ENCODE assay signal across 11 cellular contexts in the genomic region with DNA sequence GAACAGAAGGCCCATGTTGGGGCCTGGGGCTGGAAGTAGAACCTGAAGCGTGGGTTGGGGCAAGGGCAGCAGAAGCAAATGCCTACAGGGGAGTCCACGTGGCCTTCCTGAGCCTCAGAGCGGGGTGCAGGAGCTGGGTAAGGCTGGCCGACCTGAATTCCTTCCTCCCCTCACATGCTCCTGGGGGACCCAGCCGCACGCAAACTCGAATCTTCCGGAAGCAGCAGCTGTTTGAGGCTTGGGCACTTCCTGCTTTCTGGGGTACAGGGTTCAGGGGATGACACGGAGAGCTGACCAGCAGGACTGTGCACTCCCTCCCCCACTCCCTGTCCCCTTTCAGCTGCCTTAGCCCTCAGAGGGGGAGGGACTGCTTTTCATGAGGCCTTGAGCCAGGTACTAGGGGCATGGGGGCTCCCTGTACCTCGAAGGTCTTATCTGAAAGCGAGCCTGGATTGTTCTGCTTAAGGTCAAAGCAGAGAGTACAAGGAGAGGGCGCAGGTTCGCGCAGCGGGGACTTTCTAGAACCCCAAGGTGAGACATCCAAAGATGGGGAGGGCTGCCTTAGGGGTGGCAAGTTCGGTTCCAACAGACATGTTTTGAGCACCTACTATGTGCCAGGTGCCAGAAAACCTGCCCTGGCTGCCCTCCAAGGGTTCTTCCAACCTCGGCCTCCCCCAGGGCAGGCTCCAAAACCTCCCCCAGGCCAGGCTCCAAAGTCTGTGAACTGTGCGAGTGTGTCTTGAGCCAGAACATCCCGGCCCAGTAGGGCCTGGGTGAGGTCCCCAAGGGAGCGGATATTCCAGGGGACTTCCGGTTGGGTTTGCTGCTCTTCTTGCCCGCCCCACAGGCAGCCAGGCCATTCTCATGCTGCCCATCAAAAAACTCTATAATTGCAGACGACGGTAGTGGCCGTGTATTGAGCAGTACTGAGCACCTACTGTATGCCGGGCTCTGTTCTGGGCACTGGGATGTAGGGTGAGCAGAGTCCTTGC. TPM values are rescaled to one million over a fixed set of nuclear protein-coding genes. Genes with fewer than 3 reads are reported as not detected.
DNase-seq lines count a peak whose midpoint lies in the region; ATAC-seq and TF ChIP-seq lines count a peak whose summit lies in the region.
"Had no signal": no experiment of that assay in that cellular context is flagged by ENCODE, and none has a peak within 500 bp of the region (broad histone marks: within the 10 kb centered on the region; RNA-seq: fewer than 3 reads in every experiment).

No MANE protein-coding gene starts in this region.

- ATAC-seq in T-cell (replicated peaks in 1 of 4), result no peak
- peak; percentile 24 for ATAC-seq in left colon
- ATAC-seq in GM18505 (IDR thresholded peaks at IDR 0.05; ENCODE audit: unreplicated experiment), result no peak

- CTCF ChIA-PET in T-cell (lab: Charles Lee), result no interaction called here

- H3K27ac ChIP-seq in transverse colon, result peak overlapping the region; percentile 47 to 81 (median 74)

- POLR2A ChIA-PET in T-cell (lab: Charles Lee), result no interaction called here

- H3K9me3 ChIP-seq in transverse colon, result no peaks in the 10 kb centered on the region
- H3K9me3 ChIP-seq: breast epithelium had no signal

- H3K36me3 ChIP-seq in transverse colon, result no peaks in the 10 kb centered on the region
- H3K36me3 ChIP-seq: breast epithelium had no signal

- H3K4me3 ChIP-seq in transverse colon, result peak overlapping the region in 1 of 4 donors; percentile 28

- TF ChIP-seq POLR2A in transverse colon (IDR thresholded peaks at IDR 0.05) (no peak), GM18505 (IDR thresholded peaks at IDR 0.05; ENCODE audit: borderline replicate concordance, extremely low read depth, insufficient read depth, insufficient read length) (no peak)

- intact Hi-C loops in left colon (cut with DNase I, micrococcal nuclease), result no loop called here
- intact Hi-C loops in transverse colon (cut with DNase I; ENCODE audit: low total_unique reads), result no loop called here

- H3K9me3 Mint-ChIP-seq in T-cell, result no peaks in the 10 kb centered on the region

- H3K4me1 ChIP-seq in transverse colon, result no peaks in the 10 kb centered on the region
- H3K4me1 ChIP-seq: breast epithelium had no signal

- DNase-seq in activated effector memory CD4-positive, alpha-beta T cell treated with anti-CD3 and anti-CD28 coated beads, Interleukin-2, amount 50 U/mL, for 16 hours, result peak; percentile 63
- DNase-seq in activated effector memory CD4-positive, alpha-beta T cell treated with Interleukin-2 at 50 U/mL for 16 hours, result no peak
- DNase-seq in T-cell (peak in 1 of 34 experiments; percentile 21), left colon (peak; percentile 40 to 70), transverse colon (peak; percentile 66), NCI-H2107 treated with DMSO at 0.1 percent for 48 hours (lab: John Stamatoyannopoulos, UW; ENCODE audit: unreplicated experiment) (no peak), epidermal melanocyte (ENCODE audit: insufficient read length, low spot score) (no peak)
- DNase-seq: activated CD4-positive, CD25-positive, alpha-beta regulatory T cell treated with anti-CD3 and anti-CD28 coated beads, Interleukin-2, amount 50 U/mL, for 72 hours had no signal

- TF ChIP-seq EP300 in transverse colon (IDR thresholded peaks at IDR 0.05; ENCODE audit: low read depth), result no peak

- H3K36me3 Mint-ChIP-seq in T-cell, result peaks cover 27% of the 10 kb centered on the region

- H3K4me1 Mint-ChIP-seq in T-cell, result peaks cover 12 to 25% (median 23%) of the 10 kb centered on the region in 3 donors

- peak overlapping the region in 2 of 3 donors; percentile 25 to 34 for H3K4me3 Mint-ChIP-seq in T-cell

- peak overlapping the region; percentile 15 to 34 for H3K27ac Mint-ChIP-seq in T-cell

- peaks cover 0 to 2% of the 10 kb centered on the region in 2 donors for H3K27me3 Mint-ChIP-seq in T-cell

- no peaks in the 10 kb centered on the region for H3K27me3 ChIP-seq in transverse colon

- in situ Hi-C loops in transverse colon (cut with MboI; ENCODE audit: low pct_ligation_motif_present in 1 of 4, low pct_unique_long_range_greater_than_20kb in 1 of 4, low sequenced_read_pairs in 3 of 4), result loop anchor here in 2 of 4 donors (10.0 to 25.0 kb wide), 3 partner anchors 112 to 325 kb away; partner anchors contain the start of gene EIF3D (in 2 of the 2)

- WGBS in transverse colon (ENCODE audit: low coverage in 1 of 2), 2 donors, result 80% methylated on average over 20 of the region's 26 CpGs; no CpG with 5 or more reads in 1 of the 2 donors

- TF ChIP-seq CTCF in transverse colon (IDR thresholded peaks at IDR 0.05), result no peak

RNA-seq across cellular contexts. Expression of gene NCF4, which starts 1.7 kb away (rescaled TPM):
- 10 to 100 TPM in 4 of 5 donors, 1 to 10 TPM in 1; 8.0 to 23.6 (median 15.9) TPM for total RNA-seq in T-cell
- 10 to 100 TPM in 1 of 2 donors, 1 to 10 TPM in 1; 6.3 to 11.2 TPM for total RNA-seq in left colon
- 10 to 100 TPM in 3 of 4 donors, 1 to 10 TPM in 1; 9.4 to 98.7 (median 23.5) TPM for total RNA-seq in transverse colon
- total RNA-seq: pulmonary artery endothelial cell had no signal

RNA-seq across cellular contexts. Expression of gene PVALB, which starts 45.7 kb away (rescaled TPM):
- total RNA-seq in T-cell, result not detected
- total RNA-seq in left colon, result not detected
- total RNA-seq in transverse colon, result 1 to 10 TPM in 1 of 4 donors, not detected in 3; 2.7 TPM
- total RNA-seq: pulmonary artery endothelial cell had no signal

RNA-seq across cellular contexts. Expression of gene CSF2RB, which starts 50.9 kb away (rescaled TPM):
- total RNA-seq in T-cell (1 to 10 TPM; 3.4 to 6.0 (median 4.1) TPM), left colon (1 to 10 TPM; 2.9 to 5.6 TPM), transverse colon (1 to 10 TPM; 1.2 to 9.7 (median 6.0) TPM)

Comparison
In these comparisons a context has a peak if more than half of its experiments do, and no peak if none do; other contexts are left out.
1. DNase-seq: peak in activated effector memory CD4-positive, alpha-beta T cell treated with anti-CD3 and anti-CD28 coated beads, Interleukin-2, amount 50 U/mL, for 16 hours (single experiment), left colon (2 of 2) and transverse colon (single experiment); none in activated effector memory CD4-positive, alpha-beta T cell treated with Interleukin-2 at 50 U/mL for 16 hours (single experiment), NCI-H2107 treated with DMSO at 0.1 percent for 48 hours (single experiment) and epidermal melanocyte (single experiment).